In genomic region chr5:108398964-108399363, GRCh38 we compare ENCODE assay signal across 2 cellular contexts.
A peak's percentile ranks its signal among the peaks of the same experiment; 100 is the strongest.
TF ChIP-seq lines count a peak whose summit lies in the region.

No MANE protein-coding gene starts in this region.

TF ChIP-seq in HepG2, 621 proteins besides CTCF, POLR2A, EP300 and RAD21:
- TF ChIP-seq HNRNPK (IDR thresholded peaks at IDR 0.05; ENCODE audit: low read depth, low read length, poor library complexity, severe bottlenecking): no peak
- TF ChIP-seq TFDP1 (CRISPR knock-in tag; IDR thresholded peaks at IDR 0.05; ENCODE audit: borderline replicate concordance): no peak
- no peak for TF ChIP-seq NPAS2 (CRISPR knock-in tag; IDR thresholded peaks at IDR 0.05; ENCODE audit: borderline replicate concordance)
- peak; percentile 66; the same call in 1 of the 2 replicates for TF ChIP-seq ZNF281 (CRISPR knock-in tag; IDR thresholded peaks at IDR 0.05; ENCODE audit: borderline replicate concordance)
- TF ChIP-seq HNF1B (CRISPR knock-in tag; IDR thresholded peaks at IDR 0.05): no peak
- TF ChIP-seq ZNF687 (CRISPR knock-in tag; IDR thresholded peaks at IDR 0.05): no peak
- TF ChIP-seq FOSL1 (CRISPR knock-in tag; IDR thresholded peaks at IDR 0.05; ENCODE audit: borderline replicate concordance): no peak

TF ChIP-seq in K562, 482 proteins besides CTCF, POLR2A, EP300 and RAD21 (continues in another document):
- TF ChIP-seq BRCA1 (IDR thresholded peaks at IDR 0.05): no peak
- TF ChIP-seq BRCA1 (CRISPR knock-in tag; IDR thresholded peaks at IDR 0.05): no peak
- TF ChIP-seq FOXA1 (IDR thresholded peaks at IDR 0.05; ENCODE audit: borderline replicate concordance): no peak
- TF ChIP-seq ZBTB33 (CRISPR knock-in tag; IDR thresholded peaks at IDR 0.05): no peak
- TF ChIP-seq BRD4 (IDR thresholded peaks at IDR 0.05): no peak
- TF ChIP-seq BDP1 (IDR thresholded peaks at IDR 0.05; ENCODE audit: insufficient read depth, insufficient read length): no peak
- TF ChIP-seq SMARCC2 (IDR thresholded peaks at IDR 0.05; ENCODE audit: low read depth): no peak
- TF ChIP-seq ZBTB40 (IDR thresholded peaks at IDR 0.05): no peak
- no peak for TF ChIP-seq ZBTB40 (CRISPR knock-in tag; IDR thresholded peaks at IDR 0.05)
- no peak for TF ChIP-seq RBM14 (IDR thresholded peaks at IDR 0.05; ENCODE audit: borderline replicate concordance, insufficient read depth, low read depth, low read length)
- TF ChIP-seq NFE2 (IDR thresholded peaks at IDR 0.05; ENCODE audit: low read depth): 0 out of 2 replicates have a peak, but pooled peaks have one; percentile 14
- peak; percentile 33; the same call in 1 of the 2 replicates for TF ChIP-seq TCF3 (CRISPR knock-in tag; IDR thresholded peaks at IDR 0.05)
- no peak for TF ChIP-seq HMGN3 (IDR thresholded peaks at IDR 0.05; ENCODE audit: borderline replicate concordance, extremely low read depth, insufficient read length, low read depth, low read length)
- no peak for TF ChIP-seq MYC (IDR thresholded peaks at IDR 0.05; ENCODE audit: low read depth, low read length)
- no peak for TF ChIP-seq MYC (CRISPR knock-in tag; IDR thresholded peaks at IDR 0.05; ENCODE audit: borderline replicate concordance, low read depth)
- peak in 1 of 3 experiments; percentile 35; a peak in 1 of 6 replicates for TF ChIP-seq ZBTB11 (CRISPR knock-in tag; IDR thresholded peaks at IDR 0.05)
- TF ChIP-seq ETV5 (CRISPR knock-in tag; IDR thresholded peaks at IDR 0.05; ENCODE audit: low read depth): no peak
- TF ChIP-seq POLR2B (IDR thresholded peaks at IDR 0.05; ENCODE audit: low read depth, partially characterized antibody): no peak
- TF ChIP-seq ZNF143 (CRISPR knock-in tag; IDR thresholded peaks at IDR 0.05): no peak
- TF ChIP-seq HDAC1 (IDR thresholded peaks at IDR 0.05): no peak
- TF ChIP-seq ZNF217 (CRISPR knock-in tag; IDR thresholded peaks at IDR 0.05): no peak
- TF ChIP-seq TAF9B (IDR thresholded peaks at IDR 0.05; ENCODE audit: partially characterized antibody): no peak
- TF ChIP-seq MAFF (IDR thresholded peaks at IDR 0.05; ENCODE audit: low read length): no peak
- no peak for TF ChIP-seq MEF2A (IDR thresholded peaks at IDR 0.05; ENCODE audit: control insufficient read depth, low read depth, low read length)
- TF ChIP-seq TFE3 (CRISPR knock-in tag; IDR thresholded peaks at IDR 0.05): no peak
- no peak for TF ChIP-seq BRF1 (IDR thresholded peaks at IDR 0.05; ENCODE audit: borderline replicate concordance, extremely low read depth, insufficient read length)
- TF ChIP-seq NONO (IDR thresholded peaks at IDR 0.05; ENCODE audit: low read depth in 2 of 2, low read length in 1 of 2): no peak
- no peak for TF ChIP-seq RBM25 (IDR thresholded peaks at IDR 0.05; ENCODE audit: low read depth, low read length, severe bottlenecking)
- TF ChIP-seq SUPT5H (IDR thresholded peaks at IDR 0.05): no peak
- no peak for TF ChIP-seq E2F1 (CRISPR knock-in tag; IDR thresholded peaks at IDR 0.05)
- no peak for TF ChIP-seq ZNF518B (CRISPR knock-in tag; IDR thresholded peaks at IDR 0.05)
- TF ChIP-seq ARID1B (IDR thresholded peaks at IDR 0.05): peak; percentile 40; the same call in 1 of the 2 replicates
- no peak for TF ChIP-seq RBM17 (IDR thresholded peaks at IDR 0.05; ENCODE audit: borderline replicate concordance, low read depth, low read length)
- peak in 1 of 3 experiments; percentile 16 for TF ChIP-seq YY1 (IDR thresholded peaks at IDR 0.05; ENCODE audit: borderline replicate concordance in 1 of 3, control insufficient read depth in 1 of 3, extremely low read depth in 1 of 3, insufficient read depth in 3 of 3, insufficient read length in 1 of 3, insufficient replicate concordance in 2 of 3, low read depth in 1 of 3, low read length in 2 of 3)
- no peak for TF ChIP-seq TEAD4 (IDR thresholded peaks at IDR 0.05; ENCODE audit: low read length)
- no peak for TF ChIP-seq TEAD4 (CRISPR knock-in tag; IDR thresholded peaks at IDR 0.05; ENCODE audit: borderline replicate concordance)
- no peak for TF ChIP-seq KAT2B (IDR thresholded peaks at IDR 0.05; ENCODE audit: low read depth, low read length)
- TF ChIP-seq SREBF2 (CRISPR knock-in tag; IDR thresholded peaks at IDR 0.05): no peak
